8 cellular contexts compared by ENCODE assay signal in genomic region chr22:50305658-50306566, GRCh38. TPM values are rescaled to one million over a fixed set of nuclear protein-coding genes. Genes with fewer than 3 reads are reported as not detected.
A peak's percentile ranks its signal among the peaks of the same experiment; 100 is the strongest.
DNase-seq lines count a peak whose midpoint lies in the region; ATAC-seq and TF ChIP-seq lines count a peak whose summit lies in the region.

No MANE protein-coding gene starts in this region.

- in situ Hi-C loops in KBM-7 (cut with MboI; ENCODE audit: low pct_unique_long_range_greater_than_20kb, low sequenced_read_pairs) = no loop called here
- in situ Hi-C loops in SK-MEL-5 (cut with HindIII; ENCODE audit: low pct_unique_long_range_greater_than_20kb, low sequenced_read_pairs) = no loop called here

- H3K27me3 ChIP-seq in ectodermal cell (ENCODE audit: control insufficient read depth, insufficient read depth, low read length, poor library complexity, severe bottlenecking) (no peaks in the 10 kb centered on the region), lower lobe of right lung (ENCODE audit: low read depth) (no peaks in the 10 kb centered on the region), suprapubic skin (no peaks in the 10 kb centered on the region)

- ATAC-seq in lower lobe of right lung = peak; percentile 67 to 75

- no peaks in the 10 kb centered on the region for H3K36me3 ChIP-seq in ectodermal cell (ENCODE audit: control insufficient read depth, insufficient read depth, low read length)
- H3K36me3 ChIP-seq in lower lobe of right lung = peaks cover 4% of the 10 kb centered on the region
- H3K36me3 ChIP-seq in suprapubic skin = no peaks in the 10 kb centered on the region

- no peak overlapping the region for H3K27ac ChIP-seq in ectodermal cell (ENCODE audit: insufficient read depth, low read depth, low read length, poor library complexity, severe bottlenecking)
- peak overlapping the region; percentile 93 for H3K27ac ChIP-seq in lower lobe of right lung
- peak overlapping the region; percentile 96 for H3K27ac ChIP-seq in suprapubic skin

- WGBS in ectodermal cell, 2 experiments = 35% methylated on average over 26 of the region's 26 CpGs
- WGBS in suprapubic skin = 2% methylated on average over 14 of the region's 26 CpGs

- intact Hi-C loops in lower lobe of right lung (cut with DNase I) = no loop called here

- no peak for TF ChIP-seq CTCF in lower lobe of right lung (IDR thresholded peaks at IDR 0.05)
- no peak for TF ChIP-seq CTCF in suprapubic skin (IDR thresholded peaks at IDR 0.05)

- H3K4me1 ChIP-seq in ectodermal cell (ENCODE audit: control insufficient read depth, insufficient read depth, low read length) = peaks cover 41% of the 10 kb centered on the region
- H3K4me1 ChIP-seq in lower lobe of right lung = peaks cover 75% of the 10 kb centered on the region
- H3K4me1 ChIP-seq in suprapubic skin = peaks cover 76% of the 10 kb centered on the region

- TF ChIP-seq EP300 in suprapubic skin (IDR thresholded peaks at IDR 0.05) = no peak

- DNase-seq in NCI-H82 (lab: John Stamatoyannopoulos, UW) (peak; percentile 33), NCI-H82 treated with DMSO at 0.1 percent for 48 hours (lab: John Stamatoyannopoulos, UW; ENCODE audit: unreplicated experiment) (no peak), KBM-7 (peak; percentile 98), SK-MEL-5 (ENCODE audit: low read depth, low spot score) (peak; percentile 58), lower lobe of right lung (peak; percentile 93), suprapubic skin (ENCODE audit: low spot score in 2 of 2) (peak; percentile 90 to 91), GM19238 (ENCODE audit: insufficient read length, low spot score) (no peak)

- H3K9me3 ChIP-seq in ectodermal cell (ENCODE audit: control insufficient read depth, low read length) = no peaks in the 10 kb centered on the region
- no peaks in the 10 kb centered on the region for H3K9me3 ChIP-seq in lower lobe of right lung
- H3K9me3 ChIP-seq in suprapubic skin = no peaks in the 10 kb centered on the region

- no peak for TF ChIP-seq POLR2A in suprapubic skin (IDR thresholded peaks at IDR 0.05)

- H3K4me3 ChIP-seq in ectodermal cell (ENCODE audit: insufficient read depth, low read depth, low read length) (peak overlapping the region; percentile 91), lower lobe of right lung (peak overlapping the region; percentile 87), suprapubic skin (peak overlapping the region; percentile 94)

RNA-seq across cellular contexts. Expression of gene PLXNB2, which starts 1.5 kb away (rescaled TPM):
- total RNA-seq in SK-MEL-5 (2014; rRNA removed; shearing (Covaris generic)) = 31.2 and 40.5 TPM in 2 replicates
- 95.9 and 103 TPM in 2 replicates for polyA plus RNA-seq in SK-MEL-5 (2015; cell fraction: cytosol; rRNA removed)
- polyA plus RNA-seq in SK-MEL-5 (2015; cell fraction: nucleus; rRNA removed) = 115 and 119 TPM in 2 replicates
- 127 TPM for polyA plus RNA-seq in ectodermal cell (2013, experiment 1 of 4)
- 139 TPM for polyA plus RNA-seq in ectodermal cell (2013, experiment 2 of 4)
- 102 TPM for polyA plus RNA-seq in ectodermal cell (2013, experiment 3 of 4)
- polyA plus RNA-seq in ectodermal cell (2013, experiment 4 of 4) = 101 TPM
- total RNA-seq in lower lobe of right lung (256 TPM), suprapubic skin (100 to 1,000 TPM; 117 to 231 (median 192) TPM)

RNA-seq across cellular contexts. Expression of gene DENND6B, which starts 20.9 kb away (rescaled TPM):
- 0.59 and 0.66 TPM in 2 replicates for total RNA-seq in SK-MEL-5 (2014; rRNA removed; shearing (Covaris generic))
- 1.3 and 1.8 TPM in 2 replicates for polyA plus RNA-seq in SK-MEL-5 (2015; cell fraction: cytosol; rRNA removed)
- 13.9 and 16.0 TPM in 2 replicates for polyA plus RNA-seq in SK-MEL-5 (2015; cell fraction: nucleus; rRNA removed)
- polyA plus RNA-seq in ectodermal cell (2013, experiment 1 of 4) = 15.7 TPM
- 16.1 TPM for polyA plus RNA-seq in ectodermal cell (2013, experiment 2 of 4)
- polyA plus RNA-seq in ectodermal cell (2013, experiment 3 of 4) = 13.9 TPM
- 14.5 TPM for polyA plus RNA-seq in ectodermal cell (2013, experiment 4 of 4)
- 14.4 TPM for total RNA-seq in lower lobe of right lung
- 1 to 10 TPM; 3.3 to 5.4 (median 3.4) TPM for total RNA-seq in suprapubic skin

RNA-seq across cellular contexts. Expression of gene MAPK11, which starts 35.7 kb away (rescaled TPM):
- 6.1 and 6.7 TPM in 2 replicates for total RNA-seq in SK-MEL-5 (2014; rRNA removed; shearing (Covaris generic))
- polyA plus RNA-seq in SK-MEL-5 (2015; cell fraction: cytosol; rRNA removed) = 18.2 and 20.3 TPM in 2 replicates
- 133 and 134 TPM in 2 replicates for polyA plus RNA-seq in SK-MEL-5 (2015; cell fraction: nucleus; rRNA removed)
- polyA plus RNA-seq in ectodermal cell (2013, experiment 1 of 4) = 2.2 TPM
- polyA plus RNA-seq in ectodermal cell (2013, experiment 2 of 4) = 2.1 TPM
- polyA plus RNA-seq in ectodermal cell (2013, experiment 3 of 4) = 2.6 TPM
- 3.1 TPM for polyA plus RNA-seq in ectodermal cell (2013, experiment 4 of 4)
- total RNA-seq in lower lobe of right lung (13.1 TPM), suprapubic skin (1 to 10 TPM; 3.8 to 5.8 (median 4.5) TPM)

RNA-seq across cellular contexts. Expression of gene PPP6R2, which starts 37.2 kb away (rescaled TPM):
- total RNA-seq in SK-MEL-5 (2014; rRNA removed; shearing (Covaris generic)) = 67.7 and 74.7 TPM in 2 replicates
- polyA plus RNA-seq in SK-MEL-5 (2015; cell fraction: cytosol; rRNA removed) = 71.4 and 93.0 TPM in 2 replicates
- polyA plus RNA-seq in SK-MEL-5 (2015; cell fraction: nucleus; rRNA removed) = 152 and 165 TPM in 2 replicates
- polyA plus RNA-seq in ectodermal cell (2013, experiment 1 of 4) = 53.1 TPM
- 55.9 TPM for polyA plus RNA-seq in ectodermal cell (2013, experiment 2 of 4)
- polyA plus RNA-seq in ectodermal cell (2013, experiment 3 of 4) = 44.8 TPM
- 48.2 TPM for polyA plus RNA-seq in ectodermal cell (2013, experiment 4 of 4)
- 52.5 TPM for total RNA-seq in lower lobe of right lung
- total RNA-seq in suprapubic skin = 10 to 100 TPM; 46.7 to 70.3 (median 64.6) TPM

RNA-seq across cellular contexts. Expression of gene MAPK12, which starts 44.4 kb away (rescaled TPM):
- 10.9 and 14.1 TPM in 2 replicates for total RNA-seq in SK-MEL-5 (2014; rRNA removed; shearing (Covaris generic))
- 12.7 and 16.5 TPM in 2 replicates for polyA plus RNA-seq in SK-MEL-5 (2015; cell fraction: cytosol; rRNA removed)
- polyA plus RNA-seq in SK-MEL-5 (2015; cell fraction: nucleus; rRNA removed) = 101 and 111 TPM in 2 replicates
- 27.0 TPM for polyA plus RNA-seq in ectodermal cell (2013, experiment 1 of 4)
- polyA plus RNA-seq in ectodermal cell (2013, experiment 2 of 4) = 28.0 TPM
- polyA plus RNA-seq in ectodermal cell (2013, experiment 3 of 4) = 22.2 TPM
- 21.6 TPM for polyA plus RNA-seq in ectodermal cell (2013, experiment 4 of 4)
- total RNA-seq in lower lobe of right lung (11.9 TPM), suprapubic skin (1 to 10 TPM; 1.3 to 5.7 (median 3.3) TPM)

Comparison
In these comparisons a context has a peak if more than half of its experiments do, and no peak if none do; other contexts are left out.
1. DNase-seq: peak in NCI-H82 (single experiment), KBM-7 (single experiment), SK-MEL-5 (single experiment), lower lobe of right lung (single experiment) and suprapubic skin (2 of 2); none in NCI-H82 treated with DMSO at 0.1 percent for 48 hours (single experiment) and GM19238 (single experiment).
2. Peak in every context shown above with its lines, with median percentiles within 50 percentile points of each other: H3K4me3 ChIP-seq.